ENCODE assay signal across 11 cellular contexts in genomic region chr14:51424569-51425251, GRCh38.
DNase-seq lines count a peak whose midpoint lies in the region; ATAC-seq, FAIRE-seq and TF ChIP-seq lines count a peak whose summit lies in the region.
"Had no signal": no experiment of that assay in that cellular context is flagged by ENCODE, and none has a peak within 500 bp of the region (broad histone marks: within the 10 kb centered on the region; RNA-seq: fewer than 3 reads in every experiment).

No MANE protein-coding gene starts in this region.

- peak overlapping the region in 1 of 12 donors; percentile 0 for H3K4me3 ChIP-seq in heart left ventricle

- WGBS in heart left ventricle, 4 donors = 38 to 56% (median 47%) methylated on average over 5 of the region's 5 CpGs

- intact Hi-C loops in heart left ventricle (cut with DNase I) = loop anchor here in 1 of 10 donors (10.0 kb wide), 1 partner anchor 230 kb away; the partner anchor contains the start of gene FRMD6

- H3K36me3 ChIP-seq in heart left ventricle = no peaks in the 10 kb centered on the region

- FAIRE-seq in HTR-8/SVneo (lab: Jason Lieb, UNC) = no peak
- FAIRE-seq: small intestine had no signal

- H3K27ac ChIP-seq in heart left ventricle = peak overlapping the region; percentile 35 to 80 (median 72)

- no peak for TF ChIP-seq POLR2A in heart left ventricle (IDR thresholded peaks at IDR 0.05)

- peak; percentile 74 to 91 (median 82) for ATAC-seq in heart left ventricle

- no peaks in the 10 kb centered on the region for H3K27me3 ChIP-seq in heart left ventricle

- peak in 1 of 12 donors; percentile 16 for TF ChIP-seq CTCF in heart left ventricle (IDR thresholded peaks at IDR 0.05)

- peaks cover 0 to 21% (median 9%) of the 10 kb centered on the region in 12 donors for H3K4me1 ChIP-seq in heart left ventricle

- peaks cover 0 to 8% (median 2%) of the 10 kb centered on the region in 12 donors for H3K9me3 ChIP-seq in heart left ventricle

- DNase-seq in AG08396 (ENCODE audit: low spot score) = peak; percentile 44
- DNase-seq in amniotic epithelial cell (ENCODE audit: low read depth) = peak; percentile 83
- DNase-seq in heart left ventricle = peak in 3 of 5 donors; percentile 52 to 59 (median 55)
- DNase-seq in renal cortical epithelial cell (ENCODE audit: low read depth) = peak; percentile 45
- DNase-seq in OCI-M2 (lab: John Stamatoyannopoulos, UW; ENCODE audit: unreplicated experiment) = no peak
- DNase-seq in activated CD8-positive, alpha-beta memory T cell treated with anti-CD3 and anti-CD28 coated beads, Interleukin-2, amount 50 U/mL, for 48 hours = no peak
- no peak for DNase-seq in HTR-8/SVneo (ENCODE audit: insufficient read length, low spot score)
- no peak for DNase-seq in UCSD-AML1 (lab: John Stamatoyannopoulos, UW; ENCODE audit: unreplicated experiment)
- DNase-seq: NCI-H187 treated with DMSO at 0.1 percent for 48 hours, small intestine, T-helper 2 cell had no signal

Comparison
In these comparisons a context has a peak if more than half of its experiments do, and no peak if none do; other contexts are left out.
1. DNase-seq: peak in AG08396 (single experiment), amniotic epithelial cell (single experiment), heart left ventricle (3 of 5) and renal cortical epithelial cell (single experiment); none in OCI-M2 (single experiment), activated CD8-positive, alpha-beta memory T cell treated with anti-CD3 and anti-CD28 coated beads, Interleukin-2, amount 50 U/mL, for 48 hours (single experiment), HTR-8/SVneo (single experiment) and UCSD-AML1 (single experiment).